17 cellular contexts compared by ENCODE assay signal in the genomic region with DNA sequence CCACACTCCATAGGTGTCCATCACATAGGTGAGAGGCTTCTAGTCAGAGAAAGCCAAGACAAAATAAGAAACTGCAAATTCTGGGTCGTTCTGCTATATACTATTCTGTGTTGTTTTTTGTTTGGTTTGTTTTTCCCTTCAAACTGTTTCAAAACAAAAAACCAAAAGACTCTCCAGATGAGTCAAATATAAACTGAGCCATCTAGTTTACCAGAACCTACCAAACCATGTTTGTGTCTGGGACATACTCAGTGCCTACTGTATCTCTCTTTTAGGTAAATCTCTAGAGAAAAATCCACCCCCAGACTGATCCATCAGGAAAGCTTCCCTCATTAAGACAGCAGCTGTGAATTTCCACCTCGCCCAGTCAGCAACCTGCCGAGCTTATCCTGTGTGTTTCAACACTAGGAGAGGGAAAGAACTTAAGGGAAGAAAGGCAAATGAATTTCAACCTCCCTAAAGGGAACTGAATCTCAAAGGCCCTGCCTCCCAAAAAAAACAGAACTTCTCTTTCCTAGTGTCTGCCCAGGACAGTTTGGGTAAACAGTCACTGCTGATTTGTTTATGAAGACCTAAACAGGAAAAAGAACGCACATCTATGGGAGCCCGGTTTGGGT. TPM values are rescaled to one million over a fixed set of nuclear protein-coding genes. Genes with fewer than 3 reads are reported as not detected.
DNase-seq lines count a peak whose midpoint lies in the region; TF ChIP-seq lines count a peak whose summit lies in the region.
"Had no signal": no experiment of that assay in that cellular context is flagged by ENCODE, and none has a peak within 500 bp of the region (broad histone marks: within the 10 kb centered on the region; RNA-seq: fewer than 3 reads in every experiment).

No MANE protein-coding gene starts in this region.

- H3K4me3 ChIP-seq in CD4-positive, alpha-beta memory T cell (ENCODE audit: low read length in 2 of 2): no peak overlapping the region
- H3K4me3 ChIP-seq: A549, left ventricle myocardium inferior, mucosa of descending colon had no signal

- H3K27ac Mint-ChIP-seq in activated CD4-positive, alpha-beta T cell treated with anti-CD3 and anti-CD28 coated beads, Interleukin-2, amount 10 ng/mL, durations not matched to agents 7 days and 5 days: peak overlapping the region; percentile 51
- H3K27ac Mint-ChIP-seq in CD4-positive, alpha-beta memory T cell: peak overlapping the region in 4 of 7 donors; percentile 37 to 76 (median 70)
- peak overlapping the region; percentile 71 for H3K27ac Mint-ChIP-seq in activated T-helper 1 cell treated with anti-CD3 and anti-CD28 coated beads, Interleukin-12 subunit alpha, Interleukin-12 subunit beta, Interleukin-2, Interleukin-4 antibody, amounts not matched to agents 30 ng/mL and 10 ng/mL and 1 ng/mL, durations not matched to agents 14 hours and 24 hours and 36 hours
- peak overlapping the region; percentile 64 for H3K27ac Mint-ChIP-seq in progenitor cell of endocrine pancreas

- intact Hi-C loops in CD4-positive, alpha-beta memory T cell (cut with micrococcal nuclease): no loop called here
- intact Hi-C loops in activated T-helper 1 cell treated with anti-CD3 and anti-CD28 coated beads, Interleukin-12 subunit alpha, Interleukin-12 subunit beta, Interleukin-2, Interleukin-4 antibody, amounts not matched to agents 30 ng/mL and 10 ng/mL and 1 ng/mL, durations not matched to agents 14 hours and 24 hours and 36 hours (cut with micrococcal nuclease): loop anchor here (2.0 to 5.0 kb wide), 3 partner anchors 17 to 325 kb away; a partner anchor contains a TSS

- no peaks in the 10 kb centered on the region for H3K4me1 ChIP-seq in CD4-positive, alpha-beta memory T cell (ENCODE audit: insufficient read depth, low read length)
- H3K4me1 ChIP-seq: left ventricle myocardium inferior had no signal

- no peaks in the 10 kb centered on the region for H3K27me3 ChIP-seq in CD4-positive, alpha-beta memory T cell (ENCODE audit: insufficient read depth, low read length)

- H3K36me3 ChIP-seq in CD4-positive, alpha-beta memory T cell (ENCODE audit: insufficient read depth, low read length): peaks cover 24% of the 10 kb centered on the region

- peaks cover 40% of the 10 kb centered on the region for H3K36me3 Mint-ChIP-seq in activated CD4-positive, alpha-beta T cell treated with anti-CD3 and anti-CD28 coated beads, Interleukin-2, amount 10 ng/mL, durations not matched to agents 7 days and 5 days (ENCODE audit: low read depth)
- peaks cover 31 to 46% of the 10 kb centered on the region in 2 donors for H3K36me3 Mint-ChIP-seq in CD4-positive, alpha-beta memory T cell
- peaks cover 37% of the 10 kb centered on the region for H3K36me3 Mint-ChIP-seq in activated T-helper 1 cell treated with anti-CD3 and anti-CD28 coated beads, Interleukin-12 subunit alpha, Interleukin-12 subunit beta, Interleukin-2, Interleukin-4 antibody, amounts not matched to agents 30 ng/mL and 10 ng/mL and 1 ng/mL, durations not matched to agents 14 hours and 24 hours and 36 hours (ENCODE audit: low read depth)
- peaks cover 12% of the 10 kb centered on the region for H3K36me3 Mint-ChIP-seq in progenitor cell of endocrine pancreas (ENCODE audit: insufficient read depth)

- TF ChIP-seq CTCF in progenitor cell of endocrine pancreas (IDR thresholded peaks at IDR 0.05; ENCODE audit: unreplicated experiment): no peak

- no peak overlapping the region for H3K4me3 Mint-ChIP-seq in activated CD4-positive, alpha-beta T cell treated with anti-CD3 and anti-CD28 coated beads, Interleukin-2, amount 10 ng/mL, durations not matched to agents 7 days and 5 days
- H3K4me3 Mint-ChIP-seq in CD4-positive, alpha-beta memory T cell: no peak overlapping the region
- no peak overlapping the region for H3K4me3 Mint-ChIP-seq in activated T-helper 1 cell treated with anti-CD3 and anti-CD28 coated beads, Interleukin-12 subunit alpha, Interleukin-12 subunit beta, Interleukin-2, Interleukin-4 antibody, amounts not matched to agents 30 ng/mL and 10 ng/mL and 1 ng/mL, durations not matched to agents 14 hours and 24 hours and 36 hours
- H3K4me3 Mint-ChIP-seq in progenitor cell of endocrine pancreas (ENCODE audit: low read depth): no peak overlapping the region
- H3K4me3 Mint-ChIP-seq: activated CD8-positive, alpha-beta T cell treated with anti-CD3 and anti-CD28 coated beads for 36 hours had no signal

- CTCF ChIA-PET in activated CD4-positive, alpha-beta T cell treated with anti-CD3 and anti-CD28 coated beads, Interleukin-2, amount 10 ng/mL, durations not matched to agents 7 days and 5 days (lab: Charles Lee): interaction anchor here (0.8 to 1.8 kb wide), 5 partner anchors 10 to 19 kb away, joined by 4 to 8 read pairs (median 4); no protein-coding TSS in a partner anchor
- CTCF ChIA-PET in CD4-positive, alpha-beta memory T cell (lab: Charles Lee; ENCODE audit: partially characterized antibody): interaction anchor here (0.7 to 4.0 kb wide), 10 partner anchors 8 to 262 kb away, joined by 3 to 20 read pairs (median 6); no protein-coding TSS in a partner anchor

- H3K9me3 Mint-ChIP-seq in activated CD4-positive, alpha-beta T cell treated with anti-CD3 and anti-CD28 coated beads, Interleukin-2, amount 10 ng/mL, durations not matched to agents 7 days and 5 days: no peaks in the 10 kb centered on the region
- H3K9me3 Mint-ChIP-seq in CD4-positive, alpha-beta memory T cell: no peaks in the 10 kb centered on the region
- no peaks in the 10 kb centered on the region for H3K9me3 Mint-ChIP-seq in activated T-helper 1 cell treated with anti-CD3 and anti-CD28 coated beads, Interleukin-12 subunit alpha, Interleukin-12 subunit beta, Interleukin-2, Interleukin-4 antibody, amounts not matched to agents 30 ng/mL and 10 ng/mL and 1 ng/mL, durations not matched to agents 14 hours and 24 hours and 36 hours
- no peaks in the 10 kb centered on the region for H3K9me3 Mint-ChIP-seq in progenitor cell of endocrine pancreas (ENCODE audit: low read depth)
- H3K9me3 Mint-ChIP-seq: activated CD8-positive, alpha-beta T cell treated with anti-CD3 and anti-CD28 coated beads for 36 hours had no signal

- no peaks in the 10 kb centered on the region for H3K27me3 Mint-ChIP-seq in activated CD4-positive, alpha-beta T cell treated with anti-CD3 and anti-CD28 coated beads, Interleukin-2, amount 10 ng/mL, durations not matched to agents 7 days and 5 days
- no peaks in the 10 kb centered on the region for H3K27me3 Mint-ChIP-seq in CD4-positive, alpha-beta memory T cell
- no peaks in the 10 kb centered on the region for H3K27me3 Mint-ChIP-seq in activated T-helper 1 cell treated with anti-CD3 and anti-CD28 coated beads, Interleukin-12 subunit alpha, Interleukin-12 subunit beta, Interleukin-2, Interleukin-4 antibody, amounts not matched to agents 30 ng/mL and 10 ng/mL and 1 ng/mL, durations not matched to agents 14 hours and 24 hours and 36 hours (ENCODE audit: insufficient read depth)
- no peaks in the 10 kb centered on the region for H3K27me3 Mint-ChIP-seq in progenitor cell of endocrine pancreas
- H3K27me3 Mint-ChIP-seq: activated CD8-positive, alpha-beta T cell treated with anti-CD3 and anti-CD28 coated beads for 36 hours had no signal

- POLR2A ChIA-PET in activated CD4-positive, alpha-beta T cell treated with anti-CD3 and anti-CD28 coated beads, Interleukin-2, amount 10 ng/mL, durations not matched to agents 7 days and 5 days (lab: Charles Lee): no interaction called here
- POLR2A ChIA-PET in CD4-positive, alpha-beta memory T cell (lab: Charles Lee; ENCODE audit: partially characterized antibody): no interaction called here

- no peak for DNase-seq in activated CD4-positive, alpha-beta T cell treated with anti-CD3 and anti-CD28 coated beads, Interleukin-2, amount 10 ng/mL, durations not matched to agents 7 days and 5 days
- DNase-seq in activated CD4-positive, alpha-beta T cell treated with anti-CD3 and anti-CD28 coated beads, Interleukin-2, amount 50 U/mL, for 4 hours: no peak
- no peak for DNase-seq in CD4-positive, alpha-beta memory T cell
- no peak for DNase-seq in activated T-helper 1 cell treated with anti-CD3 and anti-CD28 coated beads, Interleukin-12 subunit alpha, Interleukin-12 subunit beta, Interleukin-2, Interleukin-4 antibody, amounts not matched to agents 30 ng/mL and 10 ng/mL and 1 ng/mL, durations not matched to agents 14 hours and 24 hours and 36 hours (ENCODE audit: low spot score)
- DNase-seq in progenitor cell of endocrine pancreas (ENCODE audit: low spot score, unreplicated experiment) (no peak), LoVo (ENCODE audit: low spot score) (no peak), NCI-H1048 (lab: John Stamatoyannopoulos, UW) (no peak), EL (no peak)
- DNase-seq: activated CD8-positive, alpha-beta T cell treated with anti-CD3 and anti-CD28 coated beads for 36 hours; C1 segment of cervical spinal cord; dermis blood vessel endothelial cell; DMS153; left ventricle myocardium inferior; mucosa of descending colon; NCI-H1436; NCI-H526 had no signal

- H3K4me1 Mint-ChIP-seq in activated CD4-positive, alpha-beta T cell treated with anti-CD3 and anti-CD28 coated beads, Interleukin-2, amount 10 ng/mL, durations not matched to agents 7 days and 5 days: peaks cover 11% of the 10 kb centered on the region
- H3K4me1 Mint-ChIP-seq in CD4-positive, alpha-beta memory T cell: peaks cover 1 to 15% (median 4%) of the 10 kb centered on the region in 4 donors
- H3K4me1 Mint-ChIP-seq in activated T-helper 1 cell treated with anti-CD3 and anti-CD28 coated beads, Interleukin-12 subunit alpha, Interleukin-12 subunit beta, Interleukin-2, Interleukin-4 antibody, amounts not matched to agents 30 ng/mL and 10 ng/mL and 1 ng/mL, durations not matched to agents 14 hours and 24 hours and 36 hours (ENCODE audit: low read depth): peaks cover 12% of the 10 kb centered on the region
- H3K4me1 Mint-ChIP-seq in progenitor cell of endocrine pancreas (ENCODE audit: low read depth): no peaks in the 10 kb centered on the region

- H3K9me3 ChIP-seq in CD4-positive, alpha-beta memory T cell (ENCODE audit: control insufficient read depth in 1 of 2, low read length in 2 of 2): no peaks in the 10 kb centered on the region
- H3K9me3 ChIP-seq: A549, left ventricle myocardium inferior, mucosa of descending colon had no signal

- H3K27ac ChIP-seq in CD4-positive, alpha-beta memory T cell (ENCODE audit: low read depth, low read length): no peak overlapping the region
- H3K27ac ChIP-seq: A549, left ventricle myocardium inferior had no signal

RNA-seq across cellular contexts. Expression of a gene that starts 17.2 kb away (rescaled TPM):
- total RNA-seq in activated CD4-positive, alpha-beta T cell treated with anti-CD3 and anti-CD28 coated beads, Interleukin-2, amount 10 ng/mL, durations not matched to agents 7 days and 5 days: 100 to 1,000 TPM in 1 of 2 experiments, 10 to 100 TPM in 1; 93.8 to 112 TPM
- 10 to 100 TPM; 56.7 to 64.8 TPM for total RNA-seq in CD4-positive, alpha-beta memory T cell
- 100 to 1,000 TPM; 175 to 292 TPM for polyA plus RNA-seq in CD4-positive, alpha-beta memory T cell
- 101 and 110 TPM in 2 replicates for total RNA-seq in activated T-helper 1 cell treated with anti-CD3 and anti-CD28 coated beads, Interleukin-12 subunit alpha, Interleukin-12 subunit beta, Interleukin-2, Interleukin-4 antibody, amounts not matched to agents 30 ng/mL and 10 ng/mL and 1 ng/mL, durations not matched to agents 14 hours and 24 hours and 36 hours
- 64.6 and 67.3 TPM in 2 replicates for total RNA-seq in progenitor cell of endocrine pancreas

RNA-seq across cellular contexts. Expression of a gene that starts 39.4 kb away (rescaled TPM):
- 100 to 1,000 TPM; 740 to 752 TPM for total RNA-seq in activated CD4-positive, alpha-beta T cell treated with anti-CD3 and anti-CD28 coated beads, Interleukin-2, amount 10 ng/mL, durations not matched to agents 7 days and 5 days
- total RNA-seq in CD4-positive, alpha-beta memory T cell: 100 to 1,000 TPM; 285 to 305 TPM
- 100 to 1,000 TPM; 629 to 725 TPM for polyA plus RNA-seq in CD4-positive, alpha-beta memory T cell
- 421 and 435 TPM in 2 replicates for total RNA-seq in activated T-helper 1 cell treated with anti-CD3 and anti-CD28 coated beads, Interleukin-12 subunit alpha, Interleukin-12 subunit beta, Interleukin-2, Interleukin-4 antibody, amounts not matched to agents 30 ng/mL and 10 ng/mL and 1 ng/mL, durations not matched to agents 14 hours and 24 hours and 36 hours
- 154 and 179 TPM in 2 replicates for total RNA-seq in progenitor cell of endocrine pancreas
